8 cellular contexts compared by ENCODE assay signal in genomic region chr1:26145041-26145959, GRCh38. TPM values are rescaled to one million over a fixed set of nuclear protein-coding genes. Genes with fewer than 3 reads are reported as not detected.
DNase-seq lines count a peak whose midpoint lies in the region; ATAC-seq and TF ChIP-seq lines count a peak whose summit lies in the region.

No MANE protein-coding gene starts in this region.

- H3K27me3 ChIP-seq in CD8-positive, alpha-beta memory T cell (ENCODE audit: insufficient read depth, low read length, poor library complexity, severe bottlenecking): no peaks in the 10 kb centered on the region
- no peaks in the 10 kb centered on the region for H3K27me3 ChIP-seq in HL-60 (ENCODE audit: insufficient read depth, poor library complexity, severe bottlenecking)

- peaks cover 5 to 25% of the 10 kb centered on the region in 2 donors for H3K27me3 Mint-ChIP-seq in CD8-positive, alpha-beta memory T cell

- H3K4me3 ChIP-seq in CD8-positive, alpha-beta memory T cell (ENCODE audit: low read length): no peak overlapping the region
- no peak overlapping the region for H3K4me3 ChIP-seq in HL-60 (replicated peaks; ENCODE audit: insufficient read depth, low read length)

- peak overlapping the region in 1 of 8 donors; percentile 62 for H3K27ac Mint-ChIP-seq in CD8-positive, alpha-beta memory T cell

- H3K36me3 Mint-ChIP-seq in CD8-positive, alpha-beta memory T cell: no peaks in the 10 kb centered on the region

- no peak overlapping the region for H3K27ac ChIP-seq in CD8-positive, alpha-beta memory T cell (ENCODE audit: low read depth, low read length)
- no peak overlapping the region for H3K27ac ChIP-seq in HL-60 (replicated peaks)

- no peaks in the 10 kb centered on the region for H3K9me3 Mint-ChIP-seq in CD8-positive, alpha-beta memory T cell

- H3K4me3 Mint-ChIP-seq in CD8-positive, alpha-beta memory T cell: peak overlapping the region in 2 of 7 donors; percentile 29 to 51

- H3K9me3 ChIP-seq in CD8-positive, alpha-beta memory T cell (ENCODE audit: low read length): no peaks in the 10 kb centered on the region

- H3K4me1 ChIP-seq in CD8-positive, alpha-beta memory T cell (ENCODE audit: insufficient read depth, low read length): peaks cover 3% of the 10 kb centered on the region

- TF ChIP-seq CTCF in HL-60 (IDR thresholded peaks at IDR 0.05; ENCODE audit: insufficient read depth, low read length): peak; percentile 51

- POLR2A ChIA-PET in CD8-positive, alpha-beta memory T cell (lab: Charles Lee): interaction anchor here (0.9 to 2.2 kb wide), 4 partner anchors 19 to 41 kb away, joined by 3 to 14 read pairs (median 5); no protein-coding TSS in a partner anchor

- DNase-seq in CD8-positive, alpha-beta memory T cell: peak; percentile 56 to 84 (median 66)
- peak; percentile 45 to 79 for DNase-seq in HL-60 (ENCODE audit: low read depth in 1 of 2, low spot score in 1 of 2)
- peak; percentile 67 for DNase-seq in NCI-H748 treated with DMSO at 0.1 percent for 48 hours (lab: John Stamatoyannopoulos, UW)
- peak; percentile 68 to 71 for DNase-seq in activated CD4-positive, alpha-beta T cell treated with anti-CD3 and anti-CD28 coated beads, Interleukin-2, amount 50 U/mL, for 4 hours
- DNase-seq in ecto neural progenitor cell (ENCODE audit: low spot score): peak; percentile 84
- peak; percentile 88 for DNase-seq in lung microvascular endothelial cell (ENCODE audit: low read depth in 2 of 2)
- peak; percentile 30 for DNase-seq in stimulated activated CD8-positive, alpha-beta memory T cell treated with anti-CD3 and anti-CD28 coated beads, Interleukin-12 subunit alpha, Interleukin-12 subunit beta, amount 100 ng/mL, for 24 hours (ENCODE audit: extremely low read depth)

- ATAC-seq in HG03025 (IDR thresholded peaks at IDR 0.05; ENCODE audit: low FRiP score, unreplicated experiment): no peak

- CTCF ChIA-PET in CD8-positive, alpha-beta memory T cell (lab: Charles Lee): interaction anchor here (0.6 to 6.5 kb wide), 28 partner anchors 11 to 320 kb away, joined by 3 to 122 read pairs (median 4); partner anchors contain the start of genes CD52, CEP85, PDIK1L and ZNF593

- H3K36me3 ChIP-seq in CD8-positive, alpha-beta memory T cell (ENCODE audit: insufficient read depth, low read length): no peaks in the 10 kb centered on the region

- H3K4me1 Mint-ChIP-seq in CD8-positive, alpha-beta memory T cell: peaks cover 2 to 8% (median 6%) of the 10 kb centered on the region in 3 donors

RNA-seq across cellular contexts. Expression of gene FAM110D, which starts 13.6 kb away (rescaled TPM):
- total RNA-seq in CD8-positive, alpha-beta memory T cell: not detected
- not detected for polyA plus RNA-seq in CD8-positive, alpha-beta memory T cell
- 4.8 and 6.0 TPM in 2 replicates for total RNA-seq in lung microvascular endothelial cell

RNA-seq across cellular contexts. Expression of gene C1orf232, which starts 23.5 kb away (rescaled TPM):
- total RNA-seq in CD8-positive, alpha-beta memory T cell: not detected
- not detected for polyA plus RNA-seq in CD8-positive, alpha-beta memory T cell
- total RNA-seq in lung microvascular endothelial cell: not detected in 2 replicates

RNA-seq across cellular contexts. Expression of gene ZNF593, which starts 24.4 kb away (rescaled TPM):
- total RNA-seq in CD8-positive, alpha-beta memory T cell: 10 to 100 TPM; 86.4 to 87.9 TPM
- polyA plus RNA-seq in CD8-positive, alpha-beta memory T cell: 26.2 TPM
- total RNA-seq in lung microvascular endothelial cell: 28.8 and 29.2 TPM in 2 replicates

RNA-seq across cellular contexts. Expression of gene ZNF593OS, which starts 26.3 kb away (rescaled TPM):
- total RNA-seq in CD8-positive, alpha-beta memory T cell: not detected
- polyA plus RNA-seq in CD8-positive, alpha-beta memory T cell: 0.85 TPM
- not detected in 2 replicates for total RNA-seq in lung microvascular endothelial cell

RNA-seq across cellular contexts. Expression of gene CNKSR1, which starts 32.0 kb away (rescaled TPM):
- under 1 TPM; 0.37 to 0.86 TPM for total RNA-seq in CD8-positive, alpha-beta memory T cell
- not detected for polyA plus RNA-seq in CD8-positive, alpha-beta memory T cell
- not detected in 2 replicates for total RNA-seq in lung microvascular endothelial cell

Comparison
In these comparisons a context has a peak if more than half of its experiments do, and no peak if none do; other contexts are left out.
1. DNase-seq: peak in every context shown above with its lines; median percentile 88 in lung microvascular endothelial cell; 84 in ecto neural progenitor cell; 70 in activated CD4-positive, alpha-beta T cell treated with anti-CD3 and anti-CD28 coated beads, Interleukin-2, amount 50 U/mL, for 4 hours; 67 in NCI-H748 treated with DMSO at 0.1 percent for 48 hours; 66 in CD8-positive, alpha-beta memory T cell; 62 in HL-60; 30 in stimulated activated CD8-positive, alpha-beta memory T cell treated with anti-CD3 and anti-CD28 coated beads, Interleukin-12 subunit alpha, Interleukin-12 subunit beta, amount 100 ng/mL, for 24 hours.